ENCODE assay signal across 19 cellular contexts in genomic region chr16:84836967-84837366, GRCh38. TPM values are rescaled to one million over a fixed set of nuclear protein-coding genes. Genes with fewer than 3 reads are reported as not detected.
DNase-seq lines count a peak whose midpoint lies in the region; ATAC-seq and TF ChIP-seq lines count a peak whose summit lies in the region.
"Had no signal": no experiment of that assay in that cellular context is flagged by ENCODE, and none has a peak within 500 bp of the region (broad histone marks: within the 10 kb centered on the region; RNA-seq: fewer than 3 reads in every experiment).

No MANE protein-coding gene starts in this region.

- no peak for TF ChIP-seq EP300 in suprapubic skin (IDR thresholded peaks at IDR 0.05)

- H3K23ac ChIP-seq in IMR-90 (ENCODE audit: low read depth, low read length), result peak overlapping the region; percentile 49

- no peaks in the 10 kb centered on the region; the same call in 1 of the 2 replicates for H4K20me1 ChIP-seq in IMR-90 (ENCODE audit: insufficient read depth, low read length)

- H3K27me3 ChIP-seq in IMR-90 (ENCODE audit: control insufficient read depth, insufficient read depth, low read length), result no peaks in the 10 kb centered on the region
- H3K27me3 ChIP-seq in muscle layer of duodenum (ENCODE audit: low read depth, low read length), result no peaks in the 10 kb centered on the region
- peaks cover 3% of the 10 kb centered on the region for H3K27me3 ChIP-seq in suprapubic skin
- H3K27me3 ChIP-seq: SJCRH30 had no signal

- whole genome bisulfite sequencing in IMR-90 (ENCODE audit: extremely low coverage in 2 of 2, insufficient read length in 1 of 2), 2 experiments, result 73% methylated on average over 2 of the region's 12 CpGs; no CpG with 5 or more reads in 1 of the 2 experiments
- 82% methylated on average over 12 of the region's 12 CpGs for WGBS in suprapubic skin

- peak overlapping the region; percentile 89 for H3K14ac ChIP-seq in IMR-90 (replicated peaks; ENCODE audit: low read depth, low read length)

- dilution Hi-C loops in IMR-90 (cut with HindIII; ENCODE audit: low sequenced_read_pairs, unreplicated experiment), result no loop called here

- peak overlapping the region; percentile 89; the same call in 2 of the 3 replicates for H2BK15ac ChIP-seq in IMR-90 (ENCODE audit: low read depth, low read length)

- no peaks in the 10 kb centered on the region for H3K9me3 Mint-ChIP-seq in chondrocyte (ENCODE audit: low read depth)
- no peaks in the 10 kb centered on the region for H3K9me3 Mint-ChIP-seq in activated CD4-positive, alpha-beta T cell treated with anti-CD3 and anti-CD28 coated beads, Interleukin-2, amount 10 ng/mL, durations not matched to agents 24 days and 14 days
- H3K9me3 Mint-ChIP-seq: activated naive CD8-positive, alpha-beta T cell treated with anti-CD3 and anti-CD28 coated beads, Interleukin-2, amount 10 ng/mL, durations not matched to agents 7 days and 5 days; dendritic cell treated with granulocyte-macrophage colony-stimulating factor and Interleukin-4, amounts not matched to agents 40 ng/mL and 50 ng/mL, for 4 days had no signal

- no peak for TF ChIP-seq POLR2A in IMR-90 (IDR thresholded peaks at IDR 0.05; ENCODE audit: low read depth, low read length)
- no peak for TF ChIP-seq POLR2A in suprapubic skin (IDR thresholded peaks at IDR 0.05)

- peaks cover 31 to 71% of the 10 kb centered on the region in 2 experiments; a peak in 3 of 4 replicates for H3K79me1 ChIP-seq in IMR-90 (ENCODE audit: low read depth in 1 of 2, low read length in 2 of 2)

- peak overlapping the region; percentile 48 for H3K18ac ChIP-seq in IMR-90 (ENCODE audit: low read depth, low read length)

- no peaks in the 10 kb centered on the region for H3K36me3 Mint-ChIP-seq in chondrocyte (ENCODE audit: low read depth)
- no peaks in the 10 kb centered on the region for H3K36me3 Mint-ChIP-seq in activated CD4-positive, alpha-beta T cell treated with anti-CD3 and anti-CD28 coated beads, Interleukin-2, amount 10 ng/mL, durations not matched to agents 24 days and 14 days (ENCODE audit: low read depth)
- H3K36me3 Mint-ChIP-seq: activated naive CD8-positive, alpha-beta T cell treated with anti-CD3 and anti-CD28 coated beads, Interleukin-2, amount 10 ng/mL, durations not matched to agents 7 days and 5 days had no signal

- POLR2A ChIA-PET in IMR-90 (lab: Charles Lee; ENCODE audit: unreplicated experiment), result interaction anchor here (0.6 kb wide), 1 partner anchor 37 kb away, joined by 9 read pairs; no protein-coding TSS in a partner anchor

- ATAC-seq in IMR-90 (ENCODE audit: low read depth) (no peak), GM21367 (IDR thresholded peaks at IDR 0.05; ENCODE audit: unreplicated experiment) (no peak), HG03175 (IDR thresholded peaks at IDR 0.05; ENCODE audit: unreplicated experiment) (no peak)
- ATAC-seq in stimulated activated naive CD8-positive, alpha-beta T cell treated with anti-CD3 and anti-CD28 coated beads, Interleukin-15, Interleukin-2, amounts not matched to agents 100 U/mL and 50 U/mL, for 24 hours, result no peak

- intact Hi-C loops in IMR-90 (cut with micrococcal nuclease), result loop anchor here (2.0 to 5.0 kb wide), 2 partner anchors 38 to 115 kb away; no protein-coding TSS in a partner anchor
- intact Hi-C loops in activated CD4-positive, alpha-beta T cell treated with anti-CD3 and anti-CD28 coated beads, Interleukin-2, amount 10 ng/mL, durations not matched to agents 24 days and 14 days (cut with micrococcal nuclease), result no loop called here

- TF ChIP-seq CTCF in IMR-90 (conservative IDR thresholded peaks at IDR 0.05; ENCODE audit: low read depth, low read length) (no peak), chondrocyte (IDR thresholded peaks at IDR 0.05) (no peak), suprapubic skin (IDR thresholded peaks at IDR 0.05) (no peak)

- peak overlapping the region; percentile 92 for H2BK120ac ChIP-seq in IMR-90 (ENCODE audit: low read depth, low read length)

- CTCF ChIA-PET in IMR-90 (lab: Yijun Ruan, JAX), result no interaction called here

- peak overlapping the region; percentile 80 for H4K91ac ChIP-seq in IMR-90 (ENCODE audit: insufficient read depth, low read depth, low read length)

- H3K4ac ChIP-seq in IMR-90 (ENCODE audit: low read depth, low read length), result peak overlapping the region; percentile 86

- H4K5ac ChIP-seq in IMR-90 (ENCODE audit: low read depth, low read length), result peak overlapping the region; percentile 39

- DNase-seq in IMR-90, result no peak
- DNase-seq in chondrocyte (ENCODE audit: low spot score), result no peak
- DNase-seq in suprapubic skin (ENCODE audit: low spot score in 2 of 2), result no peak
- no peak for DNase-seq in activated CD4-positive, alpha-beta T cell treated with anti-CD3 and anti-CD28 coated beads, Interleukin-2, amount 10 ng/mL, durations not matched to agents 24 days and 14 days
- DNase-seq in stimulated activated naive CD8-positive, alpha-beta T cell treated with anti-CD3 and anti-CD28 coated beads, Interleukin-15, Interleukin-2, amounts not matched to agents 100 U/mL and 50 U/mL, for 24 hours, result no peak
- DNase-seq: activated CD4-positive, alpha-beta T cell treated with anti-CD3 and anti-CD28 coated beads, Interleukin-2, amount 50 U/mL, for 4 hours; activated naive CD8-positive, alpha-beta T cell treated with anti-CD3 and anti-CD28 coated beads, Interleukin-2, amount 10 ng/mL, durations not matched to agents 7 days and 5 days; activated T-cell treated with anti-CD3 and anti-CD28 coated beads, Interleukin-2, amount 50 U/mL, for 48 hours; KG1; NCI-H1105 treated with DMSO at 0.1 percent for 48 hours; NCI-H2227 treated with DMSO at 0.1 percent for 48 hours; stimulated activated CD4-positive, alpha-beta T cell treated with anti-CD3 and anti-CD28 coated beads, Interleukin-15, amount 100 ng/mL, for 24 hours had no signal

- in situ Hi-C loops in IMR-90 (cut with MboI; ENCODE audit: low sequenced_read_pairs), result no loop called here

- peak overlapping the region; percentile 46 for H2AFZ ChIP-seq in IMR-90 (replicated peaks; ENCODE audit: low read length, poor library complexity)

- no peak overlapping the region for H3K4me3 ChIP-seq in IMR-90 (ENCODE audit: insufficient read depth, low read depth, low read length)
- H3K4me3 ChIP-seq in muscle layer of duodenum (ENCODE audit: low read depth in 1 of 2, low read length in 2 of 2), result peak overlapping the region in 1 of 2 donors; percentile 25
- H3K4me3 ChIP-seq in suprapubic skin, result no peak overlapping the region
- H3K4me3 ChIP-seq: SJCRH30 had no signal

- H3K56ac ChIP-seq in IMR-90 (ENCODE audit: extremely low read depth, insufficient read depth, low read length), result 0 out of 2 replicates have a peak overlapping the region, but pooled peaks have one; percentile 0

- H3K36me3 ChIP-seq in IMR-90 (ENCODE audit: control insufficient read depth, insufficient read depth, low read length) (peaks cover 29% of the 10 kb centered on the region), muscle layer of duodenum (ENCODE audit: control insufficient read depth in 1 of 2, insufficient read depth in 2 of 2, low read length in 2 of 2) (peaks cover 30 to 31% of the 10 kb centered on the region in 2 donors), suprapubic skin (peaks cover 17% of the 10 kb centered on the region)
- H3K36me3 ChIP-seq: SJCRH30 had no signal

- TF ChIP-seq RAD21 in IMR-90 (IDR thresholded peaks at IDR 0.05; ENCODE audit: low read length), result no peak

- no peaks in the 10 kb centered on the region for H3K9me3 ChIP-seq in IMR-90 (ENCODE audit: control insufficient read depth, insufficient read depth, low read length)
- H3K9me3 ChIP-seq in muscle layer of duodenum (ENCODE audit: control insufficient read depth in 1 of 2, low read length in 2 of 2), result no peaks in the 10 kb centered on the region
- H3K9me3 ChIP-seq in suprapubic skin, result no peaks in the 10 kb centered on the region
- H3K9me3 ChIP-seq: neutrophil, SJCRH30 had no signal

- no peak overlapping the region for H3K4me2 ChIP-seq in IMR-90 (ENCODE audit: low read depth, low read length)

- no TSS peak for BruUV-seq in IMR-90 (replicated peaks; lab: Mats Ljungman, UMichigan)

- H3K27ac ChIP-seq in IMR-90 (ENCODE audit: insufficient read depth, low read length) (peak overlapping the region; percentile 80), muscle layer of duodenum (ENCODE audit: low read length) (peak overlapping the region; percentile 84), suprapubic skin (peak overlapping the region; percentile 72)
- H3K27ac ChIP-seq: neutrophil, SJCRH30 had no signal

- no peak overlapping the region for H3K4me3 Mint-ChIP-seq in chondrocyte (ENCODE audit: unreplicated experiment)
- no peak overlapping the region for H3K4me3 Mint-ChIP-seq in activated CD4-positive, alpha-beta T cell treated with anti-CD3 and anti-CD28 coated beads, Interleukin-2, amount 10 ng/mL, durations not matched to agents 24 days and 14 days
- H3K4me3 Mint-ChIP-seq: activated naive CD8-positive, alpha-beta T cell treated with anti-CD3 and anti-CD28 coated beads, Interleukin-2, amount 10 ng/mL, durations not matched to agents 7 days and 5 days; B cell; dendritic cell treated with granulocyte-macrophage colony-stimulating factor and Interleukin-4, amounts not matched to agents 40 ng/mL and 50 ng/mL, for 4 days had no signal

- H3K4me1 ChIP-seq in IMR-90 (ENCODE audit: control insufficient read depth, insufficient read depth, low read length) (peaks cover 50% of the 10 kb centered on the region), muscle layer of duodenum (ENCODE audit: control insufficient read depth in 1 of 2, insufficient read depth in 2 of 2, low read length in 2 of 2) (peaks cover 5 to 33% of the 10 kb centered on the region in 2 donors), suprapubic skin (peaks cover 69% of the 10 kb centered on the region)
- H3K4me1 ChIP-seq: SJCRH30 had no signal

- H3K4me1 Mint-ChIP-seq in chondrocyte (ENCODE audit: low read depth), result peaks cover 86% of the 10 kb centered on the region
- no peaks in the 10 kb centered on the region for H3K4me1 Mint-ChIP-seq in activated CD4-positive, alpha-beta T cell treated with anti-CD3 and anti-CD28 coated beads, Interleukin-2, amount 10 ng/mL, durations not matched to agents 24 days and 14 days
- H3K4me1 Mint-ChIP-seq: B cell had no signal

- H3K27me3 Mint-ChIP-seq in chondrocyte (ENCODE audit: low read depth), result no peaks in the 10 kb centered on the region
- H3K27me3 Mint-ChIP-seq in activated CD4-positive, alpha-beta T cell treated with anti-CD3 and anti-CD28 coated beads, Interleukin-2, amount 10 ng/mL, durations not matched to agents 24 days and 14 days, result peaks cover 14% of the 10 kb centered on the region

- peaks cover 47% of the 10 kb centered on the region for H3K9me1 ChIP-seq in IMR-90 (ENCODE audit: insufficient read depth, low read length)

- peak overlapping the region; percentile 2 for H2AK9ac ChIP-seq in IMR-90 (replicated peaks; ENCODE audit: low read depth, low read length, poor library complexity)

- peak overlapping the region; percentile 83 for H2BK5ac ChIP-seq in IMR-90 (ENCODE audit: low read depth, low read length, poor library complexity, severe bottlenecking)

- peak overlapping the region; percentile 84; the same call in 1 of the 2 replicates for H2BK20ac ChIP-seq in IMR-90 (ENCODE audit: low read depth, low read length)

- H2AK5ac ChIP-seq in IMR-90 (ENCODE audit: low read depth, low read length), result peak overlapping the region; percentile 91

- peak overlapping the region; percentile 51 to 67 for H4K8ac ChIP-seq in IMR-90 (ENCODE audit: low read depth in 2 of 2, low read length in 2 of 2)

- peak overlapping the region; percentile 94 for H3K27ac Mint-ChIP-seq in chondrocyte (ENCODE audit: unreplicated experiment)
- no peak overlapping the region for H3K27ac Mint-ChIP-seq in activated CD4-positive, alpha-beta T cell treated with anti-CD3 and anti-CD28 coated beads, Interleukin-2, amount 10 ng/mL, durations not matched to agents 24 days and 14 days
- H3K27ac Mint-ChIP-seq: activated naive CD8-positive, alpha-beta T cell treated with anti-CD3 and anti-CD28 coated beads, Interleukin-2, amount 10 ng/mL, durations not matched to agents 7 days and 5 days; B cell; dendritic cell treated with granulocyte-macrophage colony-stimulating factor and Interleukin-4, amounts not matched to agents 40 ng/mL and 50 ng/mL, for 4 days had no signal

- 0 out of 2 replicates have a peak overlapping the region, but pooled peaks have one; percentile 4 for H3K9ac ChIP-seq in IMR-90 (ENCODE audit: low read depth, low read length)

RNA-seq across cellular contexts. Expression of gene CRISPLD2, which starts 17.2 kb away (rescaled TPM):
- 35.0 and 37.5 TPM in 2 replicates for total RNA-seq in IMR-90 (2012; rRNA removed)
- 21.3 and 23.1 TPM in 2 replicates for polyA plus RNA-seq in IMR-90 (2012; rRNA removed)
- polyA plus RNA-seq in IMR-90 (2012; cell fraction: cytosol; rRNA removed), result 17.6 and 30.1 TPM in 2 replicates
- polyA plus RNA-seq in IMR-90 (2012; cell fraction: nucleus; rRNA removed; ENCODE audit: low replicate concordance), result 26.7 and 30.7 TPM in 2 replicates
- total RNA-seq in chondrocyte, result 1.7 to 12.1 TPM (median 11.7 TPM) in 3 replicates
- 100 to 1,000 TPM in 1 of 4 donors, 10 to 100 TPM in 3; 54.9 to 109 (median 63.4) TPM for total RNA-seq in suprapubic skin
- 0.19 and 0.26 TPM in 2 replicates for total RNA-seq in activated CD4-positive, alpha-beta T cell treated with anti-CD3 and anti-CD28 coated beads, Interleukin-2, amount 10 ng/mL, durations not matched to agents 24 days and 14 days
